In the genomic region with DNA sequence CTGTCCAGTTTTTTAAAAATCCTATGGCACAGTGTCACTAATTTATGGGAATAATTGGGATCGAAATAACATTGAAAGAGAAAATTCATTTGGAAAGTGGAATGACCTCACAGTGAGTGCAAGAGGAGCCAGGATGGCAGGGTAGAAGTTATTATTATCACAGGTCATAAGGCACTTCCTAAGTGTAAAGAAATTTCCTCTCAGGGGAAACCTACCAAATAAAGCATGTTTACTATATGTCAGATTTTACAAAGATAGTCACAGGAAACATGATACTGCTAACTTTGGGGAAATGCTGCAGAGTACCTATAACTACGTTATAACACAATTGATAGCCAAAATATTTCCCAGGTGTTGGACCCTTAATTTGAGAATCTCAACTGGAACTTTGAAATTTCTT, we compare ENCODE assay signal across 16 cellular contexts.
"Had no signal": no experiment of that assay in that cellular context is flagged by ENCODE, and none has a peak within 500 bp of the region (broad histone marks: within the 10 kb centered on the region; RNA-seq: fewer than 3 reads in every experiment).

No MANE protein-coding gene starts in this region.

- H3K4me3 Mint-ChIP-seq: activated naive CD8-positive, alpha-beta T cell treated with anti-CD3 and anti-CD28 coated beads for 36 hours; memory B cell had no signal

- H3K9me3 ChIP-seq: breast epithelium, esophagus squamous epithelium, heart right ventricle, left lung, ovary, testis had no signal

- H3K4me3 ChIP-seq: breast epithelium, dorsolateral prefrontal cortex, esophagus squamous epithelium, heart right ventricle, left lung, ovary, testis had no signal

- H3K27ac ChIP-seq: breast epithelium, esophagus squamous epithelium, foreskin keratinocyte, heart right ventricle, left lung, ovary, testis had no signal

- H3K27ac Mint-ChIP-seq: activated naive CD8-positive, alpha-beta T cell treated with anti-CD3 and anti-CD28 coated beads for 36 hours; memory B cell had no signal

- H3K27me3 Mint-ChIP-seq: activated naive CD8-positive, alpha-beta T cell treated with anti-CD3 and anti-CD28 coated beads for 36 hours; memory B cell; stimulated activated naive CD8-positive, alpha-beta T cell treated with anti-CD3 and anti-CD28 coated beads, Interleukin-15, amount 100 ng/mL, for 72 hours had no signal

- H3K36me3 ChIP-seq: breast epithelium, esophagus squamous epithelium, heart right ventricle, left lung, ovary had no signal

- DNase-seq: activated CD4-positive, alpha-beta T cell treated with anti-CD3 and anti-CD28 coated beads, Interleukin-2, amount 50 U/mL, for 48 hours; activated gamma-delta T cell treated with Interleukin-2 at 50 U/mL for 16 hours; activated naive CD8-positive, alpha-beta T cell treated with anti-CD3 and anti-CD28 coated beads for 36 hours; activated T-cell treated with anti-CD3 and anti-CD28 coated beads, Interleukin-2, amount 50 U/mL, for 48 hours; anterior cingulate cortex; dorsolateral prefrontal cortex; esophagus squamous epithelium; foreskin keratinocyte; heart right ventricle; left lung; ovary; stimulated activated CD4-positive, alpha-beta T cell treated with anti-CD3 and anti-CD28 coated beads, Interleukin-4, amount 100 ng/mL, for 1 hour; stimulated activated naive CD8-positive, alpha-beta T cell treated with anti-CD3 and anti-CD28 coated beads, Interleukin-15, amount 100 ng/mL, for 72 hours; testis had no signal

- H3K4me1 ChIP-seq: breast epithelium, testis had no signal

- H3K9me3 Mint-ChIP-seq: activated naive CD8-positive, alpha-beta T cell treated with anti-CD3 and anti-CD28 coated beads for 36 hours; memory B cell; stimulated activated naive CD8-positive, alpha-beta T cell treated with anti-CD3 and anti-CD28 coated beads, Interleukin-15, amount 100 ng/mL, for 72 hours had no signal

- H3K27me3 ChIP-seq: breast epithelium, dorsolateral prefrontal cortex, esophagus squamous epithelium, foreskin keratinocyte, heart right ventricle, left lung, ovary, testis had no signal
